ENCODE assay signal across 10 cellular contexts in genomic region chr3:175338775-175339535, GRCh38.
DNase-seq lines count a peak whose midpoint lies in the region; ATAC-seq and TF ChIP-seq lines count a peak whose summit lies in the region.
"Had no signal": no experiment of that assay in that cellular context is flagged by ENCODE, and none has a peak within 500 bp of the region (broad histone marks: within the 10 kb centered on the region; RNA-seq: fewer than 3 reads in every experiment).

No MANE protein-coding gene starts in this region.

- TF ChIP-seq CTCF in VCaP (conservative IDR thresholded peaks at IDR 0.05) (no peak), upper lobe of right lung (IDR thresholded peaks at IDR 0.05) (no peak), vagina (IDR thresholded peaks at IDR 0.05) (no peak)

- H3K4me3 ChIP-seq in upper lobe of right lung (no peak overlapping the region), vagina (no peak overlapping the region), HAP-1 (no peak overlapping the region)
- H3K4me3 ChIP-seq: BLaER1 treated with 17β-estradiol and CSF1 and Interleukin-3, amounts not matched to agents 10 nM and 100 nM had no signal

- ATAC-seq in upper lobe of right lung (peak; percentile 96), HG02571 (IDR thresholded peaks at IDR 0.05; ENCODE audit: unreplicated experiment) (no peak)

- no peak for TF ChIP-seq POLR2A in vagina (IDR thresholded peaks at IDR 0.05)

- intact Hi-C loops in upper lobe of right lung (cut with DNase I) (no loop called here), vagina (cut with DNase I) (no loop called here)

- in situ Hi-C loops in HAP-1 (cut with MboI; ENCODE audit: low sequenced_read_pairs): no loop called here

- H3K27ac ChIP-seq in VCaP (peak overlapping the region; percentile 76), upper lobe of right lung (no peak overlapping the region), vagina (no peak overlapping the region)
- H3K27ac ChIP-seq: BLaER1 treated with 17β-estradiol and CSF1 and Interleukin-3, amounts not matched to agents 10 nM and 100 nM had no signal

- H3K27me3 ChIP-seq in upper lobe of right lung (no peaks in the 10 kb centered on the region), vagina (no peaks in the 10 kb centered on the region), HAP-1 (ENCODE audit: low read depth) (no peaks in the 10 kb centered on the region)
- H3K27me3 ChIP-seq: BLaER1 treated with 17β-estradiol and CSF1 and Interleukin-3, amounts not matched to agents 10 nM and 100 nM had no signal

- peak; percentile 22 for DNase-seq in SIG-M5 treated with dmso at 0.1 percent for 504 hours (lab: John Stamatoyannopoulos, UW; ENCODE audit: unreplicated experiment)
- DNase-seq in SIG-M5 (lab: John Stamatoyannopoulos, UW): no peak
- DNase-seq in iris pigment epithelial cell (ENCODE audit: low read depth): peak; percentile 89
- DNase-seq in upper lobe of right lung: no peak
- DNase-seq in vagina (ENCODE audit: extremely low spot score in 2 of 2): no peak
- DNase-seq in HAP-1 (ENCODE audit: low spot score in 2 of 2): no peak
- DNase-seq: NK-92 treated with Interleukin-12 subunit alpha and Interleukin-12 subunit beta, amount 100 ng/mL, for 24 hours had no signal

- H3K36me3 ChIP-seq in upper lobe of right lung: no peaks in the 10 kb centered on the region
- H3K36me3 ChIP-seq in vagina: no peaks in the 10 kb centered on the region
- no peaks in the 10 kb centered on the region for H3K36me3 ChIP-seq in HAP-1 (replicated peaks)
- H3K36me3 ChIP-seq: BLaER1 treated with 17β-estradiol and CSF1 and Interleukin-3, amounts not matched to agents 10 nM and 100 nM had no signal

- H3K9me3 ChIP-seq in upper lobe of right lung (no peaks in the 10 kb centered on the region), vagina (no peaks in the 10 kb centered on the region), HAP-1 (no peaks in the 10 kb centered on the region)
- H3K9me3 ChIP-seq: BLaER1 treated with 17β-estradiol and CSF1 and Interleukin-3, amounts not matched to agents 10 nM and 100 nM had no signal

- no peaks in the 10 kb centered on the region for H3K4me1 ChIP-seq in upper lobe of right lung
- H3K4me1 ChIP-seq in vagina: peaks cover 5% of the 10 kb centered on the region
- no peaks in the 10 kb centered on the region for H3K4me1 ChIP-seq in HAP-1

Comparison
In these comparisons a context has a peak if more than half of its experiments do, and no peak if none do; other contexts are left out.
1. DNase-seq: peak in SIG-M5 treated with dmso at 0.1 percent for 504 hours (single experiment) and iris pigment epithelial cell (single experiment); none in SIG-M5 (single experiment), upper lobe of right lung (single experiment), vagina (0 of 2) and HAP-1 (0 of 2).